Comparison of ENCODE assay signal across 8 cellular contexts in genomic region chr21:39125752-39126485, GRCh38. TPM values are rescaled to one million over a fixed set of nuclear protein-coding genes. Genes with fewer than 3 reads are reported as not detected.
DNase-seq lines count a peak whose midpoint lies in the region; ATAC-seq and TF ChIP-seq lines count a peak whose summit lies in the region.

No MANE protein-coding gene starts in this region.

- H3K27ac ChIP-seq in foreskin keratinocyte (no peak overlapping the region), ovary (no peak overlapping the region)

- ATAC-seq in foreskin keratinocyte = peak; percentile 62
- no peak for ATAC-seq in HG03025 (IDR thresholded peaks at IDR 0.05; ENCODE audit: low FRiP score, unreplicated experiment)

- TF ChIP-seq POLR2A in ovary (IDR thresholded peaks at IDR 0.05) = no peak

- H3K4me3 Mint-ChIP-seq in T-helper 2 cell treated with Interferon-gamma antibody and Interleukin-4, amounts not matched to agents 5 μg/mL and 100 μg/mL, for 36 hours = no peak overlapping the region

- H3K36me3 ChIP-seq in ovary = no peaks in the 10 kb centered on the region

- no peak for TF ChIP-seq EP300 in ovary (IDR thresholded peaks at IDR 0.05)

- H3K4me1 Mint-ChIP-seq in T-helper 2 cell treated with Interferon-gamma antibody and Interleukin-4, amounts not matched to agents 5 μg/mL and 100 μg/mL, for 36 hours (ENCODE audit: low read depth) = peaks cover 13% of the 10 kb centered on the region

- intact Hi-C loops in ovary (cut with DNase I) = loop anchor here in 3 of 4 donors (5.0 to 10.0 kb wide), 3 partner anchors 211 to 324 kb away; partner anchors contain the start of gene ETS2 (in 1 of the 3)

- no peaks in the 10 kb centered on the region for H3K9me3 ChIP-seq in ovary

- DNase-seq in ACHN (peak; percentile 71), NCI-H2029 (lab: John Stamatoyannopoulos, UW) (peak; percentile 87), foreskin keratinocyte (peak; percentile 42 to 66), ovary (peak; percentile 47 to 64 (median 51))
- DNase-seq in T-helper 2 cell treated with Interferon-gamma antibody and Interleukin-4, amounts not matched to agents 5 μg/mL and 100 μg/mL, for 36 hours (ENCODE audit: low spot score) = peak; percentile 15
- no peak for DNase-seq in stimulated activated CD4-positive, alpha-beta T cell treated with anti-CD3 and anti-CD28 coated beads, Interleukin-1b, Interleukin-23, amount 100 ng/mL, for 48 hours

- H3K9me3 Mint-ChIP-seq in T-helper 2 cell treated with Interferon-gamma antibody and Interleukin-4, amounts not matched to agents 5 μg/mL and 100 μg/mL, for 36 hours = peaks cover 8% of the 10 kb centered on the region

- H3K27ac Mint-ChIP-seq in T-helper 2 cell treated with Interferon-gamma antibody and Interleukin-4, amounts not matched to agents 5 μg/mL and 100 μg/mL, for 36 hours = no peak overlapping the region

- in situ Hi-C loops in ACHN (cut with HindIII; ENCODE audit: low pct_ligation_motif_present, low pct_unique_long_range_greater_than_20kb, low sequenced_read_pairs) = no loop called here

- H3K4me3 ChIP-seq in ovary = no peak overlapping the region

- H3K27me3 ChIP-seq in foreskin keratinocyte (no peaks in the 10 kb centered on the region), ovary (no peaks in the 10 kb centered on the region)

- peak; percentile 56 for TF ChIP-seq CTCF in GM12874 (IDR thresholded peaks at IDR 0.05; ENCODE audit: insufficient read depth, low read depth, low read length)
- TF ChIP-seq CTCF in foreskin keratinocyte (conservative IDR thresholded peaks at IDR 0.05) = peak; percentile 80
- peak in 2 of 3 donors; percentile 47 to 79 for TF ChIP-seq CTCF in ovary (IDR thresholded peaks at IDR 0.05)

- no peaks in the 10 kb centered on the region for H3K4me1 ChIP-seq in foreskin keratinocyte
- H3K4me1 ChIP-seq in ovary (ENCODE audit: insufficient read depth) = no peaks in the 10 kb centered on the region

- peaks cover 3% of the 10 kb centered on the region for H3K36me3 Mint-ChIP-seq in T-helper 2 cell treated with Interferon-gamma antibody and Interleukin-4, amounts not matched to agents 5 μg/mL and 100 μg/mL, for 36 hours (ENCODE audit: low read depth)

- WGBS in ovary, 3 donors = 8 to 46% (median 21%) methylated on average over 7 of the region's 7 CpGs

- H3K27me3 Mint-ChIP-seq in T-helper 2 cell treated with Interferon-gamma antibody and Interleukin-4, amounts not matched to agents 5 μg/mL and 100 μg/mL, for 36 hours (ENCODE audit: low read depth) = peaks cover 19% of the 10 kb centered on the region

RNA-seq across cellular contexts. Expression of gene PSMG1, which starts 57.3 kb away (rescaled TPM):
- total RNA-seq in foreskin keratinocyte (105 and 113 TPM in 2 replicates), ovary (10 to 100 TPM; 16.2 to 42.7 (median 32.2) TPM)
- polyA plus RNA-seq in foreskin keratinocyte (129 and 149 TPM in 2 replicates), ovary (10 to 100 TPM; 28.9 to 45.5 TPM)
